ENCODE assay signal across 22 cellular contexts in genomic region chr12:100565987-100566545, GRCh38. TPM values are rescaled to one million over a fixed set of nuclear protein-coding genes. Genes with fewer than 3 reads are reported as not detected.
DNase-seq lines count a peak whose midpoint lies in the region; ATAC-seq and TF ChIP-seq lines count a peak whose summit lies in the region.
"Had no signal": no experiment of that assay in that cellular context is flagged by ENCODE, and none has a peak within 500 bp of the region (broad histone marks: within the 10 kb centered on the region; RNA-seq: fewer than 3 reads in every experiment).

No MANE protein-coding gene starts in this region.

- peak in 7 of 8 donors; percentile 20 to 57 (median 38) for ATAC-seq in heart right ventricle
- peak; percentile 40 for ATAC-seq in sciatic nerve
- no peak for ATAC-seq in CD4-positive, alpha-beta T cell (ENCODE audit: poor library complexity)

- no peak overlapping the region for H3K4me3 ChIP-seq in heart right ventricle
- H3K4me3 ChIP-seq in left ventricle myocardium inferior: no peak overlapping the region
- H3K4me3 ChIP-seq in HAP-1: no peak overlapping the region
- H3K4me3 ChIP-seq: SK-N-MC had no signal

- 69 to 71% methylated on average over 3 of the region's 3 CpGs for WGBS in heart right ventricle, 2 donors

- in situ Hi-C loops in HAP-1 (cut with MboI; ENCODE audit: low sequenced_read_pairs): no loop called here

- H3K9me3 ChIP-seq in heart right ventricle (no peaks in the 10 kb centered on the region), left ventricle myocardium inferior (replicated peaks) (no peaks in the 10 kb centered on the region), HAP-1 (no peaks in the 10 kb centered on the region)
- H3K9me3 ChIP-seq in CD4-positive, alpha-beta T cell (ENCODE audit: control insufficient read depth, low read length): no peaks in the 10 kb centered on the region

- H3K9me3 Mint-ChIP-seq in HFFc6 (no peaks in the 10 kb centered on the region), endothelial cell (ENCODE audit: unreplicated experiment) (no peaks in the 10 kb centered on the region)
- H3K9me3 Mint-ChIP-seq in CD4-positive, alpha-beta T cell: no peaks in the 10 kb centered on the region

- no peaks in the 10 kb centered on the region for H3K36me3 Mint-ChIP-seq in HFFc6 (ENCODE audit: low read depth)
- no peaks in the 10 kb centered on the region for H3K36me3 Mint-ChIP-seq in endothelial cell (ENCODE audit: low read depth, unreplicated experiment)
- H3K36me3 Mint-ChIP-seq in CD4-positive, alpha-beta T cell (ENCODE audit: low read depth): no peaks in the 10 kb centered on the region

- H3K27ac Mint-ChIP-seq in HFFc6: no peak overlapping the region
- peak overlapping the region; percentile 99 for H3K27ac Mint-ChIP-seq in endothelial cell (ENCODE audit: unreplicated experiment)
- no peak overlapping the region for H3K27ac Mint-ChIP-seq in CD4-positive, alpha-beta T cell

- H3K4me1 Mint-ChIP-seq in HFFc6 (ENCODE audit: low read depth) (peaks cover 13% of the 10 kb centered on the region), endothelial cell (ENCODE audit: unreplicated experiment) (peaks cover 52% of the 10 kb centered on the region)
- H3K4me1 Mint-ChIP-seq in CD4-positive, alpha-beta T cell (ENCODE audit: low read depth): no peaks in the 10 kb centered on the region

- H3K27ac ChIP-seq in heart right ventricle: peak overlapping the region in 3 of 10 donors; percentile 2 to 33 (median 6)
- H3K27ac ChIP-seq in left ventricle myocardium inferior (replicated peaks): no peak overlapping the region
- H3K27ac ChIP-seq in CD4-positive, alpha-beta T cell (ENCODE audit: low read depth, low read length): no peak overlapping the region
- H3K27ac ChIP-seq: C4-2B, KMS-11, SK-N-MC had no signal

- H3K4me3 Mint-ChIP-seq in HFFc6: no peak overlapping the region
- no peak overlapping the region for H3K4me3 Mint-ChIP-seq in endothelial cell (ENCODE audit: unreplicated experiment)
- no peak overlapping the region for H3K4me3 Mint-ChIP-seq in CD4-positive, alpha-beta T cell

- CTCF ChIA-PET in CD4-positive, alpha-beta T cell (lab: Charles Lee): no interaction called here

- H3K36me3 ChIP-seq in heart right ventricle (no peaks in the 10 kb centered on the region), left ventricle myocardium inferior (no peaks in the 10 kb centered on the region), HAP-1 (replicated peaks) (no peaks in the 10 kb centered on the region)

- POLR2A ChIA-PET in CD4-positive, alpha-beta T cell (lab: Charles Lee): no interaction called here

- no peaks in the 10 kb centered on the region for H3K27me3 ChIP-seq in heart right ventricle
- no peaks in the 10 kb centered on the region for H3K27me3 ChIP-seq in left ventricle myocardium inferior (ENCODE audit: low read depth)
- 0 out of 2 replicates have a peak, but pooled peaks cover 2% of the 10 kb centered on the region for H3K27me3 ChIP-seq in HAP-1 (ENCODE audit: low read depth)
- peaks cover 7% of the 10 kb centered on the region for H3K27me3 ChIP-seq in CD4-positive, alpha-beta T cell (ENCODE audit: control insufficient read depth, insufficient read depth, low read length)

- intact Hi-C loops in heart right ventricle (cut with DNase I) (no loop called here), left ventricle myocardium inferior (cut with micrococcal nuclease) (no loop called here), sciatic nerve (cut with DNase I) (no loop called here)
- intact Hi-C loops in CD4-positive, alpha-beta T cell (cut with DNase I, micrococcal nuclease): no loop called here

- H3K27me3 Mint-ChIP-seq in HFFc6 (ENCODE audit: insufficient read depth) (peaks cover 4% of the 10 kb centered on the region; the same call in 1 of the 2 replicates), endothelial cell (ENCODE audit: unreplicated experiment) (peaks cover 2% of the 10 kb centered on the region)
- peaks cover 30% of the 10 kb centered on the region for H3K27me3 Mint-ChIP-seq in CD4-positive, alpha-beta T cell

- TF ChIP-seq CTCF in heart right ventricle (IDR thresholded peaks at IDR 0.05): no peak
- no peak for TF ChIP-seq CTCF in left ventricle myocardium inferior (IDR thresholded peaks at IDR 0.05; ENCODE audit: borderline replicate concordance)
- peak; percentile 18; the same call in 1 of the 2 replicates for TF ChIP-seq CTCF in HFFc6 (IDR thresholded peaks at IDR 0.05)
- TF ChIP-seq CTCF in endothelial cell (IDR thresholded peaks at IDR 0.05; ENCODE audit: unreplicated experiment): no peak
- TF ChIP-seq CTCF in CD4-positive, alpha-beta T cell (IDR thresholded peaks at IDR 0.05): no peak

- no peak for DNase-seq in heart right ventricle
- DNase-seq in left ventricle myocardium inferior: no peak
- DNase-seq in HFFc6: no peak
- no peak for DNase-seq in endothelial cell (ENCODE audit: low spot score)
- DNase-seq in sciatic nerve (ENCODE audit: low spot score): no peak
- DNase-seq in stimulated activated naive CD4-positive, alpha-beta T cell (lab: John Stamatoyannopoulos, UW): no peak
- no peak for DNase-seq in HAP-1 (ENCODE audit: low spot score in 2 of 2)
- no peak for DNase-seq in CD4-positive, alpha-beta T cell
- DNase-seq: DMS79, MV-4-11, NCI-H1105 treated with DMSO at 0.1 percent for 48 hours, NCI-H1694, NCI-H2081, NCI-H2171, NCI-H524 treated with DMSO at 0.1 percent for 48 hours, OCI-M1, SHP77, SW 1271 had no signal

- H3K4me1 ChIP-seq in heart right ventricle: peaks cover 0 to 31% (median 15%) of the 10 kb centered on the region in 9 donors
- H3K4me1 ChIP-seq in left ventricle myocardium inferior: peaks cover 17% of the 10 kb centered on the region
- peaks cover 5% of the 10 kb centered on the region; the same call in 1 of the 2 replicates for H3K4me1 ChIP-seq in HAP-1

RNA-seq across cellular contexts. Expression of gene GAS2L3, which starts 7.4 kb away (rescaled TPM):
- total RNA-seq in heart right ventricle: 1 to 10 TPM; 1.3 to 5.6 (median 2.0) TPM
- polyA plus RNA-seq in heart right ventricle: 1 to 10 TPM in 1 of 2 donors, under 1 TPM in 1; 0.43 to 1.5 TPM
- 1.8 TPM for total RNA-seq in left ventricle myocardium inferior
- total RNA-seq in HFFc6 (2021; fragmentation: NEBNext Ultra II Directional; extraction: Animal tissue kit (Norgen Biotek cat#: 25700)): 10 to 100 TPM; 10.0 to 25.2 (median 22.8) TPM
- total RNA-seq in endothelial cell (ENCODE audit: unreplicated experiment): 55.6 TPM
- total RNA-seq in sciatic nerve: 232 TPM
- total RNA-seq in CD4-positive, alpha-beta T cell: under 1 TPM; 0.22 to 0.27 TPM
- total RNA-seq: HT1080 had no signal
